In the genomic region with DNA sequence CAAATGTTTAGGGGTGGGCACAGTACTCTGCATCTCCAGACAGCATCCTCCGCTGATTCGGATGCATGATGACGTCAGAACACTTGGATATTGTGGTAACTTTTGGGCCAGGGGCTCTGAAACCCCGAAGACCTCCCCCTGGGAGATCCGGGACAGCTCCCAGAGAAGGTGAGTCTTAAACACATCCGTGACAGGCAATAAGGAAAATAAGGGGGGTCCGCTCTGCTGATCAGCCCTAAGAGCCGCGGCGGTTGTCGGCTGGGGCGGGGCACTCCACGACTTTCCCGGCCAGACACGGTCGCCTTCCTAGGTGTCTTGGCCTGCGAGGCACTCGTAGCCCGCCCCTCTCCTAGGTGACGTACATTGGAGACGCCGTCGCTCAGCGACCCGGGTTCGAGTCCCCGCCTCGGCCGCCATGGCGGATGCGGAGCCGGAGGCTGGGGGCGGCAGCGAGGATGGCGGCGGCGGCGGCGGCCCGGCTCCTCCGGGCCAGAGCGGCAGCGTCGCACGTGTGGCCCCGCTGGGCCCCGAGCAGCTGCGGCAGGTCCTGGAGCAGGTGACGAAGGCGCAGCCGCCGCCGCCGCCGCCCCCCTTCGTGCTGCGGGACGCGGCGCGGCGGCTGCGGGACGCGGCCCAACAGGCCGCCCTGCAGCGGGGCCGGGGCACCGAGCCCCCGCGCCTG, we compare ENCODE assay signal across 1 cellular context.
TF ChIP-seq lines count a peak whose summit lies in the region.

Gene ZNF839, plus strand, starts transcription at position 396 of the 682 bp plus-strand sequence. Its CDS starts 20 bp downstream, at position 416.

TF ChIP-seq in HepG2, 621 proteins besides CTCF, POLR2A, EP300 and RAD21 (continued from another document and continues in another):
- TF ChIP-seq, protein P1, sequence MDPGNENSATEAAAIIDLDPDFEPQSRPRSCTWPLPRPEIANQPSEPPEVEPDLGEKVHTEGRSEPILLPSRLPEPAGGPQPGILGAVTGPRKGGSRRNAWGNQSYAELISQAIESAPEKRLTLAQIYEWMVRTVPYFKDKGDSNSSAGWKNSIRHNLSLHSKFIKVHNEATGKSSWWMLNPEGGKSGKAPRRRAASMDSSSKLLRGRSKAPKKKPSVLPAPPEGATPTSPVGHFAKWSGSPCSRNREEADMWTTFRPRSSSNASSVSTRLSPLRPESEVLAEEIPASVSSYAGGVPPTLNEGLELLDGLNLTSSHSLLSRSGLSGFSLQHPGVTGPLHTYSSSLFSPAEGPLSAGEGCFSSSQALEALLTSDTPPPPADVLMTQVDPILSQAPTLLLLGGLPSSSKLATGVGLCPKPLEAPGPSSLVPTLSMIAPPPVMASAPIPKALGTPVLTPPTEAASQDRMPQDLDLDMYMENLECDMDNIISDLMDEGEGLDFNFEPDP (CRISPR knock-in tag; conservative IDR thresholded peaks at IDR 0.05) = no peak
- TF ChIP-seq ATF4 (CRISPR knock-in tag; IDR thresholded peaks at IDR 0.05) (no peak), ZBTB4 (CRISPR knock-in tag; IDR thresholded peaks at IDR 0.05; ENCODE audit: borderline replicate concordance) (no peak), HOXA9 (CRISPR knock-in tag; IDR thresholded peaks at IDR 0.05; ENCODE audit: borderline replicate concordance) (no peak), PCBP1 (IDR thresholded peaks at IDR 0.05; ENCODE audit: borderline replicate concordance, low read depth, low read length) (no peak), ZNF782 (CRISPR knock-in tag; IDR thresholded peaks at IDR 0.05; ENCODE audit: borderline replicate concordance) (no peak), RAD51 (IDR thresholded peaks at IDR 0.05; ENCODE audit: borderline replicate concordance) (no peak), YEATS2 (CRISPR knock-in tag; IDR thresholded peaks at IDR 0.05; ENCODE audit: borderline replicate concordance) (peak; percentile 68; the same call in 1 of the 2 replicates), RFX5 (IDR thresholded peaks at IDR 0.05; ENCODE audit: low read depth, low read length) (no peak), ZSCAN31 (CRISPR knock-in tag; IDR thresholded peaks at IDR 0.05; ENCODE audit: low read depth) (peak; percentile 60; the same call in 1 of the 2 replicates), ZNF75D (CRISPR knock-in tag; IDR thresholded peaks at IDR 0.05; ENCODE audit: borderline replicate concordance) (no peak), HIVEP1 (CRISPR knock-in tag; IDR thresholded peaks at IDR 0.05) (no peak), ZBTB3 (CRISPR knock-in tag; IDR thresholded peaks at IDR 0.05; ENCODE audit: borderline replicate concordance, low read depth) (no peak), ZFP82 (CRISPR knock-in tag; IDR thresholded peaks at IDR 0.05; ENCODE audit: borderline replicate concordance) (no peak), ZNF746 (CRISPR knock-in tag; IDR thresholded peaks at IDR 0.05) (no peak), CCDC6 (CRISPR knock-in tag; IDR thresholded peaks at IDR 0.05) (no peak), HNF4G (IDR thresholded peaks at IDR 0.05; ENCODE audit: borderline replicate concordance, low read depth, low read length) (no peak), HNF4G (CRISPR knock-in tag; IDR thresholded peaks at IDR 0.05; ENCODE audit: borderline replicate concordance, low read depth) (no peak), HNRNPLL (IDR thresholded peaks at IDR 0.05; ENCODE audit: low read depth, low read length, poor library complexity, severe bottlenecking) (no peak), ZSCAN21 (CRISPR knock-in tag; IDR thresholded peaks at IDR 0.05; ENCODE audit: borderline replicate concordance) (0 out of 2 replicates have a peak, but pooled peaks have one; percentile 27), SIN3B (IDR thresholded peaks at IDR 0.05; ENCODE audit: low read length) (no peak), ZNF512B (CRISPR knock-in tag; IDR thresholded peaks at IDR 0.05; ENCODE audit: borderline replicate concordance) (no peak), ZNF550 (CRISPR knock-in tag; IDR thresholded peaks at IDR 0.05; ENCODE audit: borderline replicate concordance) (no peak), SAFB2 (CRISPR knock-in tag; IDR thresholded peaks at IDR 0.05; ENCODE audit: borderline replicate concordance, low read depth) (no peak), MTF1 (CRISPR knock-in tag; IDR thresholded peaks at IDR 0.05) (no peak), RCOR2 (CRISPR knock-in tag; IDR thresholded peaks at IDR 0.05) (no peak), SP140L (CRISPR knock-in tag; IDR thresholded peaks at IDR 0.05; ENCODE audit: borderline replicate concordance) (no peak)
- TF ChIP-seq, protein P2, sequence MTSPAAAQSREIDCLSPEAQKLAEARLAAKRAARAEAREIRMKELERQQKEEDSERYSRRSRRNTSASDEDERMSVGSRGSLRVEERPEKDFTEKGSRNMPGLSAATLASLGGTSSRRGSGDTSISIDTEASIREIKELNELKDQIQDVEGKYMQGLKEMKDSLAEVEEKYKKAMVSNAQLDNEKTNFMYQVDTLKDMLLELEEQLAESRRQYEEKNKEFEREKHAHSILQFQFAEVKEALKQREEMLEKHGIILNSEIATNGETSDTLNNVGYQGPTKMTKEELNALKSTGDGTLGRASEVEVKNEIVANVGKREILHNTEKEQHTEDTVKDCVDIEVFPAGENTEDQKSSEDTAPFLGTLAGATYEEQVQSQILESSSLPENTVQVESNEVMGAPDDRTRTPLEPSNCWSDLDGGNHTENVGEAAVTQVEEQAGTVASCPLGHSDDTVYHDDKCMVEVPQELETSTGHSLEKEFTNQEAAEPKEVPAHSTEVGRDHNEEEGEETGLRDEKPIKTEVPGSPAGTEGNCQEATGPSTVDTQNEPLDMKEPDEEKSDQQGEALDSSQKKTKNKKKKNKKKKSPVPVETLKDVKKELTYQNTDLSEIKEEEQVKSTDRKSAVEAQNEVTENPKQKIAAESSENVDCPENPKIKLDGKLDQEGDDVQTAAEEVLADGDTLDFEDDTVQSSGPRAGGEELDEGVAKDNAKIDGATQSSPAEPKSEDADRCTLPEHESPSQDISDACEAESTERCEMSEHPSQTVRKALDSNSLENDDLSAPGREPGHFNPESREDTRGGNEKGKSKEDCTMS (CRISPR knock-in tag; conservative IDR thresholded peaks at IDR 0.05) = no peak
- TF ChIP-seq, protein P3, sequence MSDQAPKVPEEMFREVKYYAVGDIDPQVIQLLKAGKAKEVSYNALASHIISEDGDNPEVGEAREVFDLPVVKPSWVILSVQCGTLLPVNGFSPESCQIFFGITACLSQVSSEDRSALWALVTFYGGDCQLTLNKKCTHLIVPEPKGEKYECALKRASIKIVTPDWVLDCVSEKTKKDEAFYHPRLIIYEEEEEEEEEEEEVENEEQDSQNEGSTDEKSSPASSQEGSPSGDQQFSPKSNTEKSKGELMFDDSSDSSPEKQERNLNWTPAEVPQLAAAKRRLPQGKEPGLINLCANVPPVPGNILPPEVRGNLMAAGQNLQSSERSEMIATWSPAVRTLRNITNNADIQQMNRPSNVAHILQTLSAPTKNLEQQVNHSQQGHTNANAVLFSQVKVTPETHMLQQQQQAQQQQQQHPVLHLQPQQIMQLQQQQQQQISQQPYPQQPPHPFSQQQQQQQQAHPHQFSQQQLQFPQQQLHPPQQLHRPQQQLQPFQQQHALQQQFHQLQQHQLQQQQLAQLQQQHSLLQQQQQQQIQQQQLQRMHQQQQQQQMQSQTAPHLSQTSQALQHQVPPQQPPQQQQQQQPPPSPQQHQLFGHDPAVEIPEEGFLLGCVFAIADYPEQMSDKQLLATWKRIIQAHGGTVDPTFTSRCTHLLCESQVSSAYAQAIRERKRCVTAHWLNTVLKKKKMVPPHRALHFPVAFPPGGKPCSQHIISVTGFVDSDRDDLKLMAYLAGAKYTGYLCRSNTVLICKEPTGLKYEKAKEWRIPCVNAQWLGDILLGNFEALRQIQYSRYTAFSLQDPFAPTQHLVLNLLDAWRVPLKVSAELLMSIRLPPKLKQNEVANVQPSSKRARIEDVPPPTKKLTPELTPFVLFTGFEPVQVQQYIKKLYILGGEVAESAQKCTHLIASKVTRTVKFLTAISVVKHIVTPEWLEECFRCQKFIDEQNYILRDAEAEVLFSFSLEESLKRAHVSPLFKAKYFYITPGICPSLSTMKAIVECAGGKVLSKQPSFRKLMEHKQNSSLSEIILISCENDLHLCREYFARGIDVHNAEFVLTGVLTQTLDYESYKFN (CRISPR knock-in tag; conservative IDR thresholded peaks at IDR 0.05) = no peak
- TF ChIP-seq, protein P4, sequence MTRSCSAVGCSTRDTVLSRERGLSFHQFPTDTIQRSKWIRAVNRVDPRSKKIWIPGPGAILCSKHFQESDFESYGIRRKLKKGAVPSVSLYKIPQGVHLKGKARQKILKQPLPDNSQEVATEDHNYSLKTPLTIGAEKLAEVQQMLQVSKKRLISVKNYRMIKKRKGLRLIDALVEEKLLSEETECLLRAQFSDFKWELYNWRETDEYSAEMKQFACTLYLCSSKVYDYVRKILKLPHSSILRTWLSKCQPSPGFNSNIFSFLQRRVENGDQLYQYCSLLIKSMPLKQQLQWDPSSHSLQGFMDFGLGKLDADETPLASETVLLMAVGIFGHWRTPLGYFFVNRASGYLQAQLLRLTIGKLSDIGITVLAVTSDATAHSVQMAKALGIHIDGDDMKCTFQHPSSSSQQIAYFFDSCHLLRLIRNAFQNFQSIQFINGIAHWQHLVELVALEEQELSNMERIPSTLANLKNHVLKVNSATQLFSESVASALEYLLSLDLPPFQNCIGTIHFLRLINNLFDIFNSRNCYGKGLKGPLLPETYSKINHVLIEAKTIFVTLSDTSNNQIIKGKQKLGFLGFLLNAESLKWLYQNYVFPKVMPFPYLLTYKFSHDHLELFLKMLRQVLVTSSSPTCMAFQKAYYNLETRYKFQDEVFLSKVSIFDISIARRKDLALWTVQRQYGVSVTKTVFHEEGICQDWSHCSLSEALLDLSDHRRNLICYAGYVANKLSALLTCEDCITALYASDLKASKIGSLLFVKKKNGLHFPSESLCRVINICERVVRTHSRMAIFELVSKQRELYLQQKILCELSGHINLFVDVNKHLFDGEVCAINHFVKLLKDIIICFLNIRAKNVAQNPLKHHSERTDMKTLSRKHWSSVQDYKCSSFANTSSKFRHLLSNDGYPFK (CRISPR knock-in tag; IDR thresholded peaks at IDR 0.05; ENCODE audit: borderline replicate concordance) = peak; percentile 85
